12 cellular contexts compared by ENCODE assay signal in genomic region chr1:221878134-221878533, GRCh38.
DNase-seq lines count a peak whose midpoint lies in the region; ATAC-seq and TF ChIP-seq lines count a peak whose summit lies in the region.
"Had no signal": no experiment of that assay in that cellular context is flagged by ENCODE, and none has a peak within 500 bp of the region (broad histone marks: within the 10 kb centered on the region; RNA-seq: fewer than 3 reads in every experiment).

No MANE protein-coding gene starts in this region.

- H4K91ac ChIP-seq in H9 (ENCODE audit: insufficient read length, low read depth, low read length), result no peak overlapping the region

- no peaks in the 10 kb centered on the region for H3K36me3 ChIP-seq in suprapubic skin
- H3K36me3 ChIP-seq: cardiac muscle cell, heart left ventricle, uterus had no signal

- no peak overlapping the region for H2AK5ac ChIP-seq in H9 (ENCODE audit: insufficient read length, low read length)

- H3K4ac ChIP-seq in H9 (ENCODE audit: low read depth, low read length), result no peak overlapping the region

- DNase-seq in GM12865 (ENCODE audit: low read depth), result peak; percentile 62
- peak; percentile 64 for DNase-seq in OCI-M1 (lab: John Stamatoyannopoulos, UW)
- DNase-seq in H9, result no peak
- no peak for DNase-seq in suprapubic skin (ENCODE audit: low spot score in 2 of 2)
- no peak for DNase-seq in cerebellar nuclear complex (lab: John Stamatoyannopoulos, UW)
- no peak for DNase-seq in stimulated activated CD4-positive, alpha-beta T cell treated with anti-CD3 and anti-CD28 coated beads, Interleukin-2, amount 100 ng/mL, for 48 hours
- DNase-seq: heart left ventricle, NCI-H510A, uterus had no signal

- no peaks in the 10 kb centered on the region for H3K9me3 ChIP-seq in H9 (ENCODE audit: control insufficient read depth, low read depth, low read length)
- H3K9me3 ChIP-seq in suprapubic skin, result no peaks in the 10 kb centered on the region
- H3K9me3 ChIP-seq: heart left ventricle, uterus had no signal

- H3K9me3 Mint-ChIP-seq in H9, result no peaks in the 10 kb centered on the region

- no peaks in the 10 kb centered on the region for H3K23me2 ChIP-seq in H9 (ENCODE audit: insufficient read length, low read depth, low read length, poor library complexity, severe bottlenecking)

- H3K27ac ChIP-seq in H9 (ENCODE audit: insufficient read length, low read depth, low read length), result no peak overlapping the region
- H3K27ac ChIP-seq in suprapubic skin, result no peak overlapping the region
- H3K27ac ChIP-seq: cardiac muscle cell, heart left ventricle, uterus had no signal

- no peaks in the 10 kb centered on the region for H3K79me1 ChIP-seq in H9 (ENCODE audit: insufficient read depth, low read depth, low read length, poor library complexity, severe bottlenecking)

- ATAC-seq in GM19452 (IDR thresholded peaks at IDR 0.05; ENCODE audit: unreplicated experiment), result peak; percentile 79
- ATAC-seq in HG03045 (IDR thresholded peaks at IDR 0.05; ENCODE audit: unreplicated experiment), result peak; percentile 81
- ATAC-seq: heart left ventricle had no signal

- no peak overlapping the region for H2BK20ac ChIP-seq in H9 (ENCODE audit: low read depth, low read length, poor library complexity, severe bottlenecking)

- no peak overlapping the region for H4K5ac ChIP-seq in H9 (ENCODE audit: insufficient read length, low read depth, low read length)

- no peak overlapping the region for H3K56ac ChIP-seq in H9 (ENCODE audit: insufficient read length, low read depth, low read length)

- no peaks in the 10 kb centered on the region for H3K27me3 ChIP-seq in H9 (ENCODE audit: insufficient read depth, low read length)
- no peaks in the 10 kb centered on the region for H3K27me3 ChIP-seq in suprapubic skin
- H3K27me3 ChIP-seq: cardiac muscle cell, heart left ventricle, uterus had no signal

- H3K18ac ChIP-seq in H9 (ENCODE audit: insufficient read length, low read depth, low read length), result no peak overlapping the region

- H2BK15ac ChIP-seq in H9 (ENCODE audit: low read depth, low read length), result no peak overlapping the region

- no peak overlapping the region for H2AFZ ChIP-seq in H9 (ENCODE audit: low read length)

- no peaks in the 10 kb centered on the region for H3K27me3 Mint-ChIP-seq in H9 (ENCODE audit: low read depth)

- H3K23ac ChIP-seq in H9 (ENCODE audit: insufficient read length, low read depth, low read length), result no peak overlapping the region

- no peak overlapping the region for H4K8ac ChIP-seq in H9 (replicated peaks; ENCODE audit: insufficient read length, low read depth, low read length)

- H3K4me1 Mint-ChIP-seq in H9, result peaks cover 0 to 8% of the 10 kb centered on the region in 2 experiments; a peak in 1 of 4 replicates

- no peak overlapping the region for H2BK12ac ChIP-seq in H9 (ENCODE audit: insufficient read length, low read depth, low read length)

- no peaks in the 10 kb centered on the region for H3K4me1 ChIP-seq in H9 (ENCODE audit: insufficient read depth, low read length)
- no peaks in the 10 kb centered on the region for H3K4me1 ChIP-seq in suprapubic skin
- H3K4me1 ChIP-seq: heart left ventricle, uterus had no signal

- no peak overlapping the region for H3K14ac ChIP-seq in H9 (ENCODE audit: insufficient read depth, low read length)

- TF ChIP-seq POLR2A in suprapubic skin (IDR thresholded peaks at IDR 0.05), result no peak

- no peaks in the 10 kb centered on the region for H4K20me1 ChIP-seq in H9 (ENCODE audit: control insufficient read depth, insufficient read depth, insufficient read length)

- no peaks in the 10 kb centered on the region for H3K79me2 ChIP-seq in H9 (ENCODE audit: insufficient read depth, low read length)

- no peak overlapping the region for H2BK120ac ChIP-seq in H9 (ENCODE audit: low read depth, low read length, poor library complexity, severe bottlenecking)

- H2BK5ac ChIP-seq in H9 (ENCODE audit: insufficient read length, low read length), result no peak overlapping the region

- no peak overlapping the region for H3K4me3 Mint-ChIP-seq in H9

- no peak for TF ChIP-seq EP300 in suprapubic skin (IDR thresholded peaks at IDR 0.05)

- no peak overlapping the region for H3T11ph ChIP-seq in H9 (ENCODE audit: low read length)

- TF ChIP-seq CTCF in GM12865 (IDR thresholded peaks at IDR 0.05; ENCODE audit: insufficient read depth, low read depth, low read length, missing control alignments) (no peak), H9 (conservative IDR thresholded peaks at IDR 0.05) (no peak), suprapubic skin (IDR thresholded peaks at IDR 0.05) (no peak)

- no peak overlapping the region for H3K27ac Mint-ChIP-seq in H9

- H3K9ac ChIP-seq in H9 (ENCODE audit: extremely low read depth, insufficient read length, low read length), result no peak overlapping the region

- no peaks in the 10 kb centered on the region; a peak in 1 of 7 replicates for H3K36me3 Mint-ChIP-seq in H9 (ENCODE audit: insufficient read depth in 1 of 3, low read depth in 3 of 3)

- H3K4me2 ChIP-seq in H9 (ENCODE audit: insufficient read depth, insufficient read length, low read length), result no peak overlapping the region

- no peak overlapping the region for H3K4me3 ChIP-seq in GM12865 (ENCODE audit: low read depth, low read length)
- no peak overlapping the region for H3K4me3 ChIP-seq in suprapubic skin
- H3K4me3 ChIP-seq: cardiac muscle cell, heart left ventricle, uterus had no signal

Comparison
In these comparisons a context has a peak if more than half of its experiments do, and no peak if none do; other contexts are left out.
1. DNase-seq: peak in GM12865 (single experiment) and OCI-M1 (single experiment); none in H9 (single experiment), suprapubic skin (0 of 2), cerebellar nuclear complex (0 of 2) and stimulated activated CD4-positive, alpha-beta T cell treated with anti-CD3 and anti-CD28 coated beads, Interleukin-2, amount 100 ng/mL, for 48 hours (0 of 2).